9 cellular contexts compared by ENCODE assay signal in the genomic region with DNA sequence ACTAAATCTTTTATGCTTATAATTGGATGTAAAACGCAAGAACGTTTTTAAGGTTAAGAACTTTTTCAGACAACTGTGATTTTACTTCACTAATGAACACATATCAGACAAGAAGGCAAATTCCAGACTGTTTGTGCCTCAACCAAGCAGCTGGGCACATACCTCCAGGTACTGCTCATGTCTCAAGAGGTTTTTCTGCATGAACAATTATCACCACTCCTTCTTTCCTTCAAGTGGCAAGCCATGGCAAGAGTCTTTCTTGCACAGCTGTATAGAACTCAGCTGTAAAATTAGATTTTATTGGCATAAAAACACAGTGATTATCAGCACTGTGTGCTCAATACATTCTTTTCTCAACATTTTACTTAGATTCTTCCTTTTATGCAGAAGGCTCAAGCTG.
A peak's percentile ranks its signal among the peaks of the same experiment; 100 is the strongest.
DNase-seq lines count a peak whose midpoint lies in the region; ATAC-seq and TF ChIP-seq lines count a peak whose summit lies in the region.
"Had no signal": no experiment of that assay in that cellular context is flagged by ENCODE, and none has a peak within 500 bp of the region (broad histone marks: within the 10 kb centered on the region; RNA-seq: fewer than 3 reads in every experiment).

No MANE protein-coding gene starts in this region.

- no peak overlapping the region for H3K4me3 ChIP-seq in MM.1S (ENCODE audit: low read length)
- no peak overlapping the region for H3K4me3 ChIP-seq in coronary artery
- H3K4me3 ChIP-seq: spleen had no signal

- no peaks in the 10 kb centered on the region for H3K9me3 Mint-ChIP-seq in natural killer cell
- H3K9me3 Mint-ChIP-seq in effector memory CD8-positive, alpha-beta T cell: no peaks in the 10 kb centered on the region

- peak overlapping the region; percentile 9 for H3K4me3 Mint-ChIP-seq in natural killer cell
- H3K4me3 Mint-ChIP-seq in effector memory CD8-positive, alpha-beta T cell: no peak overlapping the region

- no peaks in the 10 kb centered on the region for H3K9me2 ChIP-seq in MM.1S (replicated peaks; ENCODE audit: insufficient read depth, low read length)

- peaks cover 90% of the 10 kb centered on the region for H3F3A ChIP-seq in MM.1S (ENCODE audit: insufficient read depth, low read length)

- H3K4me2 ChIP-seq in MM.1S (ENCODE audit: low read depth, low read length): no peak overlapping the region; the same call in 1 of the 2 replicates

- no peak overlapping the region for H3K9ac ChIP-seq in MM.1S (ENCODE audit: low read length)

- H3K79me2 ChIP-seq in MM.1S (ENCODE audit: low read length): peaks cover 77% of the 10 kb centered on the region

- no peaks in the 10 kb centered on the region for H3K36me3 ChIP-seq in MM.1S (replicated peaks; ENCODE audit: insufficient read depth, low read length)
- H3K36me3 ChIP-seq: spleen had no signal

- no peaks in the 10 kb centered on the region for H3K36me3 Mint-ChIP-seq in natural killer cell
- H3K36me3 Mint-ChIP-seq in effector memory CD8-positive, alpha-beta T cell (ENCODE audit: insufficient read depth): peaks cover 23% of the 10 kb centered on the region

- intact Hi-C loops in natural killer cell (cut with micrococcal nuclease): loop anchor here (10.0 kb wide), 1 partner anchor 111 kb away; no protein-coding TSS in a partner anchor

- peak overlapping the region; percentile 92; the same call in 1 of the 2 replicates for H3K27ac ChIP-seq in MM.1S (ENCODE audit: low read length)
- peak overlapping the region; percentile 17 to 22 for H3K27ac ChIP-seq in coronary artery

- peaks cover 81 to 83% of the 10 kb centered on the region in 2 donors for H3K4me1 Mint-ChIP-seq in natural killer cell
- peaks cover 53 to 68% of the 10 kb centered on the region in 2 donors for H3K4me1 Mint-ChIP-seq in effector memory CD8-positive, alpha-beta T cell (ENCODE audit: low read depth in 2 of 2)

- peaks cover 82% of the 10 kb centered on the region for H3K4me1 ChIP-seq in MM.1S (ENCODE audit: low read length)

- ATAC-seq in natural killer cell: no peak
- no peak for ATAC-seq in GM21737 (IDR thresholded peaks at IDR 0.05; ENCODE audit: unreplicated experiment)
- ATAC-seq in effector memory CD8-positive, alpha-beta T cell (replicated peaks): no peak
- ATAC-seq in GM21515 (IDR thresholded peaks at IDR 0.05; ENCODE audit: unreplicated experiment): no peak

- in situ Hi-C loops in Caki2 (cut with HindIII; ENCODE audit: low pct_unique_long_range_greater_than_20kb, low sequenced_read_pairs): no loop called here

- H3K27ac Mint-ChIP-seq in natural killer cell: peak overlapping the region; percentile 89 to 98
- H3K27ac Mint-ChIP-seq in effector memory CD8-positive, alpha-beta T cell: no peak overlapping the region

- no peaks in the 10 kb centered on the region for H3K27me3 ChIP-seq in MM.1S (replicated peaks; ENCODE audit: insufficient read depth, low read length)

- no peak overlapping the region for H2AFZ ChIP-seq in MM.1S (ENCODE audit: low read length)

- H3K9me3 ChIP-seq in MM.1S (replicated peaks; ENCODE audit: insufficient read depth, low read length): no peaks in the 10 kb centered on the region
- H3K9me3 ChIP-seq: spleen had no signal

- peaks cover 0 to 3% of the 10 kb centered on the region in 2 donors for H3K27me3 Mint-ChIP-seq in natural killer cell (ENCODE audit: low read depth in 2 of 2)
- no peaks in the 10 kb centered on the region for H3K27me3 Mint-ChIP-seq in effector memory CD8-positive, alpha-beta T cell

- no peaks in the 10 kb centered on the region for H4K20me1 ChIP-seq in MM.1S (ENCODE audit: insufficient read depth, low read length)

- DNase-seq in Caki2 (ENCODE audit: low read depth) (peak; percentile 49), MM.1S (no peak), coronary artery (ENCODE audit: low spot score) (no peak), natural killer cell (no peak), NCI-H128 (lab: John Stamatoyannopoulos, UW; ENCODE audit: unreplicated experiment) (no peak)
- no peak for DNase-seq in effector memory CD8-positive, alpha-beta T cell
- DNase-seq: spleen had no signal

- TF ChIP-seq CTCF in MM.1S (IDR thresholded peaks at IDR 0.05; ENCODE audit: low read length): no peak
- TF ChIP-seq CTCF in coronary artery (IDR thresholded peaks at IDR 0.05): no peak
- no peak for TF ChIP-seq CTCF in natural killer cell (IDR thresholded peaks at IDR 0.05)

Comparison
In these comparisons a context has a peak if more than half of its experiments do, and no peak if none do; other contexts are left out.
1. H3K27ac Mint-ChIP-seq: peak in natural killer cell (2 of 2); none in effector memory CD8-positive, alpha-beta T cell (0 of 2).